Comparison of ENCODE assay signal across 9 cellular contexts in the genomic region with DNA sequence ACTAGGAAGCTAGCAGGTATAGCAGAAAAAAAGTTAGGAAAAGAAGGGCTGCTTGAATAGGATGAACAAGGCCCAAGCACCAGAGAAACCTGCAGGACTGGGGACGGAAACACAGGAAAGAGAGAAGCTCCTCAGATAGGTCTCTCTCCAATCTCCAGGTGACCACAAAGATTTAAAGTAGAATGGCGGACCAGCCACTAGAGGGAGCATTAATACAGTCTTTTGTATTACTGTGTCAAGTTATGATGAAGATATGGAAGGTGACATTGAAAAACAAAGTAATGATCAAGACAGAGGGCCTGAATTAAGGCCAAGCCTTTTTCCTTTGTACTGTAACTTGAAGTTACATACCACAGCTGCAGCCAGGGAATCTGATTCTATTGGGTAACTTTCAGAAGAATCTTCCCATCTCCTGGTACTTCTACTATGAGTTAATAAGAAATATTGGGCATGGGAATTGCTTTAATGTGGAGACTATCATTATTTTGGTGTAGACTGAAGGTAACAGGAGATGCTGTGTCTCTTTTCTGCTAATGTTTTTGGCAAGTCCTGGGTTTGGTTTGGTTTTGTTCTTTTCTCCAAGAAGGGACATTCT. TPM values are rescaled to one million over a fixed set of nuclear protein-coding genes. Genes with fewer than 3 reads are reported as not detected.
A peak's percentile ranks its signal among the peaks of the same experiment; 100 is the strongest.
DNase-seq lines count a peak whose midpoint lies in the region; ATAC-seq and FAIRE-seq lines count a peak whose summit lies in the region.
"Had no signal": no experiment of that assay in that cellular context is flagged by ENCODE, and none has a peak within 500 bp of the region (broad histone marks: within the 10 kb centered on the region; RNA-seq: fewer than 3 reads in every experiment).

No MANE protein-coding gene starts in this region.

- WGBS in small intestine, 3 donors = 5 to 12% (median 10%) methylated on average over 2 of the region's 2 CpGs

- ATAC-seq in GM19324 (IDR thresholded peaks at IDR 0.05; ENCODE audit: low FRiP score, unreplicated experiment) = peak; percentile 57
- peak; percentile 85 for ATAC-seq in HG03280 (IDR thresholded peaks at IDR 0.05; ENCODE audit: unreplicated experiment)
- ATAC-seq in activated T-helper 17 cell treated with anti-CD3 and anti-CD28 coated beads, Interleukin-2, amount 50 U/mL, for 72 hours (replicated peaks) = peak; percentile 36

- peak overlapping the region; percentile 70 for H3K4me3 Mint-ChIP-seq in activated T-helper 17 cell treated with anti-CD3 and anti-CD28 coated beads, Interleukin-2, amount 50 U/mL, for 72 hours

- H3K27me3 Mint-ChIP-seq in activated T-helper 17 cell treated with anti-CD3 and anti-CD28 coated beads, Interleukin-2, amount 50 U/mL, for 72 hours = no peaks in the 10 kb centered on the region

- H3K27ac Mint-ChIP-seq in activated T-helper 17 cell treated with anti-CD3 and anti-CD28 coated beads, Interleukin-2, amount 50 U/mL, for 72 hours = peak overlapping the region; percentile 80

- DNase-seq in Caki2 (ENCODE audit: low read depth) = peak; percentile 45
- peak; percentile 17 for DNase-seq in OCI-M2 (lab: John Stamatoyannopoulos, UW; ENCODE audit: unreplicated experiment)
- DNase-seq in glomerular visceral epithelial cell (ENCODE audit: extremely low spot score) = peak; percentile 35
- DNase-seq in small intestine = peak; percentile 63
- DNase-seq in dedifferentiated amniotic fluid mesenchymal stem cell (ENCODE audit: extremely low spot score) = no peak

- no peak overlapping the region for H3K4me3 ChIP-seq in small intestine (ENCODE audit: low read depth in 1 of 2, low read length in 2 of 2)

- FAIRE-seq in small intestine (lab: Jason Lieb, UNC) = no peak
- FAIRE-seq: colon had no signal

- no peak overlapping the region for H3K27ac ChIP-seq in small intestine (ENCODE audit: low read depth in 1 of 2, low read length in 1 of 2)

- H3K36me3 ChIP-seq in small intestine (ENCODE audit: control insufficient read depth in 2 of 2, insufficient read depth in 2 of 2, low read length in 2 of 2) = no peaks in the 10 kb centered on the region

- no peaks in the 10 kb centered on the region for H3K9me3 ChIP-seq in small intestine (ENCODE audit: control insufficient read depth, low read depth)

- peaks cover 72% of the 10 kb centered on the region for H3K36me3 Mint-ChIP-seq in activated T-helper 17 cell treated with anti-CD3 and anti-CD28 coated beads, Interleukin-2, amount 50 U/mL, for 72 hours (ENCODE audit: low read depth)

- peaks cover 68% of the 10 kb centered on the region for H3K4me1 Mint-ChIP-seq in activated T-helper 17 cell treated with anti-CD3 and anti-CD28 coated beads, Interleukin-2, amount 50 U/mL, for 72 hours

- in situ Hi-C loops in Caki2 (cut with HindIII; ENCODE audit: low pct_unique_long_range_greater_than_20kb, low sequenced_read_pairs) = no loop called here

- H3K27me3 ChIP-seq in small intestine (ENCODE audit: control insufficient read depth in 2 of 2, insufficient read depth in 2 of 2, low read length in 2 of 2) = no peaks in the 10 kb centered on the region

- no peaks in the 10 kb centered on the region for H3K9me3 Mint-ChIP-seq in activated T-helper 17 cell treated with anti-CD3 and anti-CD28 coated beads, Interleukin-2, amount 50 U/mL, for 72 hours

- peaks cover 0 to 7% of the 10 kb centered on the region in 2 donors for H3K4me1 ChIP-seq in small intestine (ENCODE audit: control insufficient read depth in 2 of 2, insufficient read depth in 1 of 2, low read depth in 1 of 2, low read length in 1 of 2)

RNA-seq across cellular contexts. Expression of gene OR2AG2, which starts 33.8 kb away (rescaled TPM):
- not detected in 2 replicates for total RNA-seq in Caki2 (2014; rRNA removed; shearing (Covaris generic); ENCODE audit: low replicate concordance)
- total RNA-seq in activated T-helper 17 cell treated with anti-CD3 and anti-CD28 coated beads, Interleukin-2, amount 50 U/mL, for 72 hours = under 1 TPM in 1 of 2 donors, not detected in 1; 0.08 TPM
- polyA plus RNA-seq in small intestine = under 1 TPM in 1 of 3 donors, not detected in 2; 0.09 TPM

RNA-seq across cellular contexts. Expression of gene OR2AG1, which starts 44.9 kb away (rescaled TPM):
- not detected in 2 replicates for total RNA-seq in Caki2 (2014; rRNA removed; shearing (Covaris generic); ENCODE audit: low replicate concordance)
- not detected for total RNA-seq in activated T-helper 17 cell treated with anti-CD3 and anti-CD28 coated beads, Interleukin-2, amount 50 U/mL, for 72 hours
- polyA plus RNA-seq in small intestine = not detected

RNA-seq across cellular contexts. Expression of gene MRPL17, which starts 54.8 kb away (rescaled TPM):
- 118 and 460 TPM in 2 replicates for total RNA-seq in Caki2 (2014; rRNA removed; shearing (Covaris generic); ENCODE audit: low replicate concordance)
- 10 to 100 TPM; 65.8 to 74.7 TPM for total RNA-seq in activated T-helper 17 cell treated with anti-CD3 and anti-CD28 coated beads, Interleukin-2, amount 50 U/mL, for 72 hours
- 10 to 100 TPM; 17.8 to 49.4 (median 19.0) TPM for polyA plus RNA-seq in small intestine
